Comparison of ENCODE assay signal across 8 cellular contexts in the genomic region with DNA sequence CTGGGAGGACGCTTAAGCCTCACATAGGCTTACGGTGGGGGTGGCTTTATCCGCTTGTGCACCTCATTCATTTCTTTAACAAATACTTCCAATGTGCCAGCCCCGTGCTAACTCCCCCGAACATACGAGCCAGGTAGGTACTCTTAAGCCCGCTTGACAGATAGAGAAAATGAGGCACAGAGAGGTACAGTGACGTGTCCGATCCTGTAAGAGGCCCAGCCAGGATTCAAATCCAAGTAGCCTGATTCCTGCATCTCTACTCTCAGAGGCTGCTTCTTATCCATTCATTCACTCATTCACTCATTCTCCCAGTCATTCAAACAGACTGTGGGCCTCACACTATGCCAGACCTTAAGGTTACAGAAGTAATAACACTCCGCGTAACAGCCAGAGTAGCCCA. TPM values are rescaled to one million over a fixed set of nuclear protein-coding genes. Genes with fewer than 3 reads are reported as not detected.
DNase-seq lines count a peak whose midpoint lies in the region; ATAC-seq and TF ChIP-seq lines count a peak whose summit lies in the region.

No MANE protein-coding gene starts in this region.

- TF ChIP-seq CTCF in left ventricle myocardium inferior (IDR thresholded peaks at IDR 0.05; ENCODE audit: borderline replicate concordance) = no peak
- no peak for TF ChIP-seq CTCF in astrocyte of the spinal cord (IDR thresholded peaks at IDR 0.05; ENCODE audit: low read depth, low read length)
- TF ChIP-seq CTCF in lung (IDR thresholded peaks at IDR 0.05; ENCODE audit: control extremely low read depth, extremely low read depth) = no peak

- H3K27me3 ChIP-seq in left ventricle myocardium inferior (ENCODE audit: low read depth) (peaks cover 44% of the 10 kb centered on the region), lung (ENCODE audit: control insufficient read depth, insufficient read depth) (no peaks in the 10 kb centered on the region), aorta (ENCODE audit: control insufficient read depth in 1 of 2, insufficient read depth in 2 of 2, low read length in 1 of 2) (no peaks in the 10 kb centered on the region)

- H3K4me1 ChIP-seq in left ventricle myocardium inferior = peaks cover 20% of the 10 kb centered on the region
- peaks cover 3% of the 10 kb centered on the region in 2 donors for H3K4me1 ChIP-seq in lung (ENCODE audit: control insufficient read depth in 2 of 2, insufficient read depth in 2 of 2, low read length in 2 of 2)
- no peaks in the 10 kb centered on the region for H3K4me1 ChIP-seq in aorta (ENCODE audit: control insufficient read depth in 1 of 2, insufficient read depth in 2 of 2, low read length in 2 of 2)

- DNase-seq in left ventricle myocardium inferior = no peak
- DNase-seq in Right ventricle myocardium inferior (ENCODE audit: missing footprints) = no peak
- DNase-seq in astrocyte of the spinal cord (ENCODE audit: low read depth, low spot score) = peak; percentile 10
- DNase-seq in lung (ENCODE audit: low spot score) = no peak
- no peak for DNase-seq in aorta
- no peak for DNase-seq in COLO668 (lab: John Stamatoyannopoulos, UW; ENCODE audit: unreplicated experiment)

- H3K36me3 ChIP-seq in left ventricle myocardium inferior (no peaks in the 10 kb centered on the region), lung (ENCODE audit: control insufficient read depth in 2 of 2, insufficient read depth in 2 of 2, low read length in 2 of 2) (peaks cover 0 to 4% of the 10 kb centered on the region in 2 donors), aorta (ENCODE audit: control insufficient read depth in 1 of 2, insufficient read depth in 2 of 2, low read length in 1 of 2) (no peaks in the 10 kb centered on the region)

- intact Hi-C loops in left ventricle myocardium inferior (cut with micrococcal nuclease) (no loop called here), Right ventricle myocardium inferior (cut with DNase I) (loop anchor here (5.0 kb wide), 2 partner anchors 36 to 39 kb away; a partner anchor contains a TSS), aorta (cut with DNase I) (no loop called here)

- peaks cover 11% of the 10 kb centered on the region for H3K9me3 ChIP-seq in left ventricle myocardium inferior (replicated peaks)
- H3K9me3 ChIP-seq in lung (ENCODE audit: control insufficient read depth in 2 of 2, insufficient read depth in 1 of 2, low read length in 1 of 2) = no peaks in the 10 kb centered on the region
- H3K9me3 ChIP-seq in aorta (ENCODE audit: control insufficient read depth, low read length) = no peaks in the 10 kb centered on the region

- H3K27ac ChIP-seq in left ventricle myocardium inferior (replicated peaks) (peak overlapping the region; percentile 87), lung (ENCODE audit: low read depth in 1 of 2, low read length in 1 of 2) (peak overlapping the region; percentile 30 to 88), aorta (ENCODE audit: low read depth in 1 of 2, low read length in 2 of 2) (no peak overlapping the region)

- H3K4me3 ChIP-seq in left ventricle myocardium inferior (peak overlapping the region; percentile 91), astrocyte of the spinal cord (ENCODE audit: low read depth, low read length) (peak overlapping the region; percentile 63), lung (peak overlapping the region; percentile 66), aorta (ENCODE audit: low read length in 2 of 2) (peak overlapping the region; percentile 49 to 84)

- ATAC-seq in Right ventricle myocardium inferior = no peak
- ATAC-seq in lung (ENCODE audit: insufficient read depth, low FRiP score) = no peak
- ATAC-seq in aorta (ENCODE audit: low FRiP score) = peak; percentile 4
- no peak for ATAC-seq in GM19351 (IDR thresholded peaks at IDR 0.05; ENCODE audit: unreplicated experiment)
- ATAC-seq in GM21576 (IDR thresholded peaks at IDR 0.05; ENCODE audit: unreplicated experiment) = no peak

- in situ Hi-C loops in astrocyte of the spinal cord (cut with HindIII; ENCODE audit: low sequenced_read_pairs) = no loop called here

- 14 to 27% methylated on average over 11 of the region's 11 CpGs for WGBS in lung, 2 donors
- 16 to 21% methylated on average over 11 of the region's 11 CpGs for WGBS in aorta, 2 donors

RNA-seq across cellular contexts. Expression of a gene that starts 0.5 kb away (rescaled TPM):
- total RNA-seq in left ventricle myocardium inferior (5.4 TPM), Right ventricle myocardium inferior (5.7 TPM), lung (10 to 100 TPM; 13.9 to 31.9 TPM), aorta (10 to 100 TPM; 16.7 to 19.1 TPM)
- polyA plus RNA-seq in lung (10 to 100 TPM in 1 of 2 donors, 1 to 10 TPM in 1; 5.7 to 24.6 TPM), aorta (1 to 10 TPM; 2.6 to 4.8 TPM)

RNA-seq across cellular contexts. Expression of a gene that starts 32.0 kb away (rescaled TPM):
- total RNA-seq in left ventricle myocardium inferior = 4.8 TPM
- 6.1 TPM for total RNA-seq in Right ventricle myocardium inferior
- total RNA-seq in lung = 10 to 100 TPM; 15.8 to 21.2 TPM
- polyA plus RNA-seq in lung = 10 to 100 TPM; 14.6 to 40.3 TPM
- 10 to 100 TPM; 20.9 to 25.0 TPM for total RNA-seq in aorta
- 10 to 100 TPM in 1 of 2 donors, 1 to 10 TPM in 1; 3.8 to 26.0 TPM for polyA plus RNA-seq in aorta

RNA-seq across cellular contexts. Expression of a gene that starts 39.6 kb away (rescaled TPM):
- total RNA-seq in left ventricle myocardium inferior = 4.8 TPM
- total RNA-seq in Right ventricle myocardium inferior = 5.0 TPM
- total RNA-seq in lung = 10 to 100 TPM; 11.3 to 25.9 TPM
- 10 to 100 TPM in 1 of 2 donors, 1 to 10 TPM in 1; 9.8 to 20.8 TPM for polyA plus RNA-seq in lung
- 10 to 100 TPM; 12.6 to 18.6 TPM for total RNA-seq in aorta
- polyA plus RNA-seq in aorta = 1 to 10 TPM; 4.8 to 8.1 TPM

Comparison
In these comparisons a context has a peak if more than half of its experiments do, and no peak if none do; other contexts are left out.
1. H3K27ac ChIP-seq: peak in left ventricle myocardium inferior (single experiment) and lung (2 of 2); none in aorta (0 of 2).
2. Peak in every context shown above with its lines, with median percentiles within 50 percentile points of each other: H3K4me3 ChIP-seq.